Comparison of ENCODE assay signal across 8 cellular contexts in the genomic region with DNA sequence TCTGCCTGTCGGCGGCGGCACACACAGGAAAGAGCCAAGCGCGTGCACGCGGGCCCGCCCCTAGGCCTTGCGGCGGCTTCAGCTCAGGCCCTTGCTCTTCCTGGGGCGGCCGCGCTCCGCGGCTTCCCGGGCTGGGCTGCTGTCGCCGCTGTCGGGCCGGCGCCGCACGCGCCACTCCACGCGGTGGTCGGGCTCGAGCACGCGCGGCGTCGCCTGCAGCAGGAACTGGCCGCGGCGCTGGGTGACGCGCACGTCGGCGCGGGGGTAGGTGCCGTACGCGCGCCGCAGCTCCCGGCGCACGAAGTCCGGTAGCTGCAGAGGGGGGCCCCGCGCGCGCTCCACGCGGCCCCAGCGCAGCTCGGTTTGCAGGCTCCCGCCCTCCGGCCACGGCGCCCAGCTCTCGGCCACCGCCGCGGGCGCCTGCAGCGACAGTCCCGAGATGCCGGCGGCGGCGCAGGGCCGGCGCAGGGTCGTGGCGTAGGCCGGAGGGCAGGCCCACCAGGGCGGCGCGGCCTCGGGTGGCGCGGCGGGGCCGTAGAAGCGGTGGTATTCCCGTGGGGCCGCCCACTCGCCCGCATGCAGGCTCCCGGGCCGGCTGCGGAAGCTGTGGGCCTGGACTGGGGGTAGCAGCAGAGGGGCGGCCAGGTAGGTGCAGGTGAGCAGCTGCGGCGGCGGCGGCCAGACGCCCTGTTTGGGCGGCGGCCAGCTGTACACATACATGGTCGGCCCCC. TPM values are rescaled to one million over a fixed set of nuclear protein-coding genes. Genes with fewer than 3 reads are reported as not detected.
DNase-seq lines count a peak whose midpoint lies in the region; ATAC-seq and TF ChIP-seq lines count a peak whose summit lies in the region.

No MANE protein-coding gene starts in this region.

- peaks cover 43% of the 10 kb centered on the region for H3K4me1 Mint-ChIP-seq in activated CD4-positive, alpha-beta memory T cell treated with anti-CD3 and anti-CD28 coated beads, Interleukin-2, amount 10 ng/mL, durations not matched to agents 7 days and 5 days

- H3K9me3 ChIP-seq in ectodermal cell (ENCODE audit: control insufficient read depth, low read length), result no peaks in the 10 kb centered on the region

- H3K27me3 Mint-ChIP-seq in activated CD4-positive, alpha-beta memory T cell treated with anti-CD3 and anti-CD28 coated beads, Interleukin-2, amount 10 ng/mL, durations not matched to agents 7 days and 5 days, result no peaks in the 10 kb centered on the region

- peaks cover 10% of the 10 kb centered on the region for H3K27me3 ChIP-seq in ectodermal cell (ENCODE audit: control insufficient read depth, insufficient read depth, low read length, poor library complexity, severe bottlenecking)

- POLR2A ChIA-PET in activated CD4-positive, alpha-beta memory T cell treated with anti-CD3 and anti-CD28 coated beads, Interleukin-2, amount 10 ng/mL, durations not matched to agents 7 days and 5 days (lab: Charles Lee), result interaction anchor here (0.9 to 6.3 kb wide), 27 partner anchors 9 to 742 kb away, joined by 3 to 79 read pairs (median 4); a partner anchor contains a TSS

- H3K9me3 Mint-ChIP-seq in activated CD4-positive, alpha-beta memory T cell treated with anti-CD3 and anti-CD28 coated beads, Interleukin-2, amount 10 ng/mL, durations not matched to agents 7 days and 5 days, result no peaks in the 10 kb centered on the region

- H3K27ac Mint-ChIP-seq in activated CD4-positive, alpha-beta memory T cell treated with anti-CD3 and anti-CD28 coated beads, Interleukin-2, amount 10 ng/mL, durations not matched to agents 7 days and 5 days, result peak overlapping the region; percentile 92

- no peaks in the 10 kb centered on the region for H3K36me3 ChIP-seq in ectodermal cell (ENCODE audit: control insufficient read depth, insufficient read depth, low read length)

- H3K36me3 Mint-ChIP-seq in activated CD4-positive, alpha-beta memory T cell treated with anti-CD3 and anti-CD28 coated beads, Interleukin-2, amount 10 ng/mL, durations not matched to agents 7 days and 5 days (ENCODE audit: low read depth), result peaks cover 15% of the 10 kb centered on the region

- ATAC-seq in GM19328 (IDR thresholded peaks at IDR 0.05; ENCODE audit: unreplicated experiment) (peak; percentile 76), HG03457 (IDR thresholded peaks at IDR 0.05; ENCODE audit: unreplicated experiment) (peak; percentile 50)

- H3K27ac ChIP-seq in C4-2B (peak overlapping the region; percentile 99), ectodermal cell (ENCODE audit: insufficient read depth, low read depth, low read length, poor library complexity, severe bottlenecking) (no peak overlapping the region)

- H3K4me1 ChIP-seq in ectodermal cell (ENCODE audit: control insufficient read depth, insufficient read depth, low read length), result peaks cover 15% of the 10 kb centered on the region

- DNase-seq in NCI-H748 treated with DMSO at 0.1 percent for 48 hours (lab: John Stamatoyannopoulos, UW) (peak; percentile 58), lung microvascular endothelial cell (ENCODE audit: low read depth in 2 of 2) (peak; percentile 81 to 91)
- peak; percentile 92 for DNase-seq in activated CD4-positive, alpha-beta memory T cell treated with anti-CD3 and anti-CD28 coated beads, Interleukin-2, amount 10 ng/mL, durations not matched to agents 7 days and 5 days
- DNase-seq in stimulated activated CD4-positive, alpha-beta T cell treated with anti-CD3 and anti-CD28 coated beads, TNF-alpha, amount 100 ng/mL, for 4 hours (ENCODE audit: low read depth in 3 of 3), result peak; percentile 61 to 73 (median 71)

- peak overlapping the region; percentile 61 for H3K4me3 ChIP-seq in ectodermal cell (ENCODE audit: insufficient read depth, low read depth, low read length)

- WGBS in ectodermal cell, 2 experiments, result 0 to 1% methylated on average over 104 of the region's 104 CpGs

- TF ChIP-seq CTCF in C4-2B (conservative IDR thresholded peaks at IDR 0.05), result no peak

- CTCF ChIA-PET in activated CD4-positive, alpha-beta memory T cell treated with anti-CD3 and anti-CD28 coated beads, Interleukin-2, amount 10 ng/mL, durations not matched to agents 7 days and 5 days (lab: Charles Lee), result interaction anchor here (0.7 to 4.2 kb wide), 16 partner anchors 10 to 909 kb away, joined by 3 to 22 read pairs (median 6); a partner anchor contains a TSS

- H3K4me3 Mint-ChIP-seq in activated CD4-positive, alpha-beta memory T cell treated with anti-CD3 and anti-CD28 coated beads, Interleukin-2, amount 10 ng/mL, durations not matched to agents 7 days and 5 days, result peak overlapping the region; percentile 95

RNA-seq across cellular contexts. Expression of a gene that starts 0.8 kb away (rescaled TPM):
- total RNA-seq in activated CD4-positive, alpha-beta memory T cell treated with anti-CD3 and anti-CD28 coated beads, Interleukin-2, amount 10 ng/mL, durations not matched to agents 7 days and 5 days, result under 1 TPM in 1 of 2 experiments, not detected in 1; 0.33 TPM
- not detected for polyA plus RNA-seq in ectodermal cell (2013, experiment 1 of 4)
- 0.12 TPM for polyA plus RNA-seq in ectodermal cell (2013, experiment 2 of 4)
- not detected for polyA plus RNA-seq in ectodermal cell (2013, experiment 3 of 4)
- not detected for polyA plus RNA-seq in ectodermal cell (2013, experiment 4 of 4)
- total RNA-seq in lung microvascular endothelial cell, result 0.22 TPM in 1 of 2 replicates, not detected in the other

RNA-seq across cellular contexts. Expression of a gene that starts 18.2 kb away (rescaled TPM):
- 10 to 100 TPM; 60.9 to 64.5 TPM for total RNA-seq in activated CD4-positive, alpha-beta memory T cell treated with anti-CD3 and anti-CD28 coated beads, Interleukin-2, amount 10 ng/mL, durations not matched to agents 7 days and 5 days
- polyA plus RNA-seq in ectodermal cell (2013, experiment 1 of 4), result 106 TPM
- polyA plus RNA-seq in ectodermal cell (2013, experiment 2 of 4), result 103 TPM
- polyA plus RNA-seq in ectodermal cell (2013, experiment 3 of 4), result 91.0 TPM
- 98.4 TPM for polyA plus RNA-seq in ectodermal cell (2013, experiment 4 of 4)
- 32.9 and 36.3 TPM in 2 replicates for total RNA-seq in lung microvascular endothelial cell

RNA-seq across cellular contexts. Expression of a gene that starts 29.9 kb away (rescaled TPM):
- 10 to 100 TPM; 13.5 to 14.3 TPM for total RNA-seq in activated CD4-positive, alpha-beta memory T cell treated with anti-CD3 and anti-CD28 coated beads, Interleukin-2, amount 10 ng/mL, durations not matched to agents 7 days and 5 days
- 6.9 TPM for polyA plus RNA-seq in ectodermal cell (2013, experiment 1 of 4)
- 5.9 TPM for polyA plus RNA-seq in ectodermal cell (2013, experiment 2 of 4)
- 8.9 TPM for polyA plus RNA-seq in ectodermal cell (2013, experiment 3 of 4)
- polyA plus RNA-seq in ectodermal cell (2013, experiment 4 of 4), result 8.7 TPM
- 4.8 and 6.3 TPM in 2 replicates for total RNA-seq in lung microvascular endothelial cell

RNA-seq across cellular contexts. Expression of a gene that starts 32.0 kb away (rescaled TPM):
- total RNA-seq in activated CD4-positive, alpha-beta memory T cell treated with anti-CD3 and anti-CD28 coated beads, Interleukin-2, amount 10 ng/mL, durations not matched to agents 7 days and 5 days, result 1 to 10 TPM; 1.4 TPM
- 6.1 TPM for polyA plus RNA-seq in ectodermal cell (2013, experiment 1 of 4)
- 5.4 TPM for polyA plus RNA-seq in ectodermal cell (2013, experiment 2 of 4)
- polyA plus RNA-seq in ectodermal cell (2013, experiment 3 of 4), result 5.8 TPM
- 7.0 TPM for polyA plus RNA-seq in ectodermal cell (2013, experiment 4 of 4)
- under 0.01 and 0.60 TPM in 2 replicates for total RNA-seq in lung microvascular endothelial cell

RNA-seq across cellular contexts. Expression of a gene that starts 52.0 kb away (rescaled TPM):
- total RNA-seq in activated CD4-positive, alpha-beta memory T cell treated with anti-CD3 and anti-CD28 coated beads, Interleukin-2, amount 10 ng/mL, durations not matched to agents 7 days and 5 days, result 10 to 100 TPM; 74.3 to 78.9 TPM
- 160 TPM for polyA plus RNA-seq in ectodermal cell (2013, experiment 1 of 4)
- polyA plus RNA-seq in ectodermal cell (2013, experiment 2 of 4), result 175 TPM
- 108 TPM for polyA plus RNA-seq in ectodermal cell (2013, experiment 3 of 4)
- 117 TPM for polyA plus RNA-seq in ectodermal cell (2013, experiment 4 of 4)
- 141 and 159 TPM in 2 replicates for total RNA-seq in lung microvascular endothelial cell
